ENCODE assay signal across 24 cellular contexts in genomic region chrX:1529756-1530155, GRCh38. TPM values are rescaled to one million over a fixed set of nuclear protein-coding genes. Genes with fewer than 3 reads are reported as not detected.
"Had no signal": no experiment of that assay in that cellular context is flagged by ENCODE, and none has a peak within 500 bp of the region (broad histone marks: within the 10 kb centered on the region; RNA-seq: fewer than 3 reads in every experiment).

No MANE protein-coding gene starts in this region.

- H3K4me1 Mint-ChIP-seq: brain had no signal

- H3K27ac ChIP-seq: heart right ventricle, pancreas, thoracic aorta had no signal

- H3K27ac Mint-ChIP-seq: activated B cell treated with CpG ODN at 0.5 μM for 24 hours; activated CD4-positive, alpha-beta T cell treated with anti-CD3 and anti-CD28 coated beads, Interleukin-2, amount 10 ng/mL, durations not matched to agents 7 days and 5 days; activated naive CD4-positive, alpha-beta T cell treated with anti-CD3 and anti-CD28 coated beads, Interleukin-2, amount 50 U/mL, for 72 hours; brain; natural killer cell treated with Interleukin-12 subunit alpha and Interleukin-12 subunit beta and Interleukin-15 and Interleukin-18, amount 100 ng/mL, for 72 hours; stimulated activated memory B cell treated with anti-CD40 and anti-IgM and Interleukin-4, amounts not matched to agents 10 μg/mL and 1 μg/mL and 100 μg/mL, for 72 hours; T-helper 1 cell treated with Interleukin-12 subunit alpha and Interleukin-12 subunit beta and Interleukin-4 antibody, amounts not matched to agents 30 μg/mL and 1 μg/mL, for 36 hours; type B pancreatic cell had no signal

- DNase-seq: activated B cell treated with CpG ODN at 0.5 μM for 24 hours; activated CD4-positive, alpha-beta T cell treated with anti-CD3 and anti-CD28 coated beads, Interleukin-2, amount 10 ng/mL, durations not matched to agents 7 days and 5 days; activated gamma-delta T cell; aorta; dermis blood vessel endothelial cell; effector CD8-positive, alpha-beta T cell; erythroblast; foreskin fibroblast; heart right ventricle; islet precursor cell; left cardiac atrium; midbrain; pancreas; right cardiac atrium had no signal

- H3K4me3 ChIP-seq: heart right ventricle, pancreas, thoracic aorta had no signal

- H3K9me3 ChIP-seq: heart right ventricle, neutrophil, pancreas, thoracic aorta had no signal

- H3K9me3 Mint-ChIP-seq: activated B cell treated with CpG ODN at 0.5 μM for 24 hours; activated CD4-positive, alpha-beta T cell treated with anti-CD3 and anti-CD28 coated beads, Interleukin-2, amount 10 ng/mL, durations not matched to agents 7 days and 5 days; activated naive CD4-positive, alpha-beta T cell treated with anti-CD3 and anti-CD28 coated beads, Interleukin-2, amount 50 U/mL, for 72 hours; natural killer cell treated with Interleukin-12 subunit alpha and Interleukin-12 subunit beta and Interleukin-15 and Interleukin-18, amount 100 ng/mL, for 72 hours; stimulated activated memory B cell treated with anti-CD40 and anti-IgM and Interleukin-4, amounts not matched to agents 10 μg/mL and 1 μg/mL and 100 μg/mL, for 72 hours; T-helper 1 cell treated with Interleukin-12 subunit alpha and Interleukin-12 subunit beta and Interleukin-4 antibody, amounts not matched to agents 30 μg/mL and 1 μg/mL, for 36 hours; type B pancreatic cell had no signal

- H3K36me3 ChIP-seq: heart right ventricle, pancreas, thoracic aorta had no signal

- ATAC-seq: activated naive CD4-positive, alpha-beta T cell treated with anti-CD3 and anti-CD28 coated beads, Interleukin-2, amount 50 U/mL, for 72 hours; heart right ventricle; left cardiac atrium; pancreas; right cardiac atrium; stimulated activated memory B cell treated with anti-CD40 and anti-IgM and Interleukin-4, amounts not matched to agents 10 μg/mL and 1 μg/mL and 100 μg/mL, for 72 hours had no signal

- H3K27me3 Mint-ChIP-seq: activated B cell treated with CpG ODN at 0.5 μM for 24 hours; activated CD4-positive, alpha-beta T cell treated with anti-CD3 and anti-CD28 coated beads, Interleukin-2, amount 10 ng/mL, durations not matched to agents 7 days and 5 days; brain; natural killer cell treated with Interleukin-12 subunit alpha and Interleukin-12 subunit beta and Interleukin-15 and Interleukin-18, amount 100 ng/mL, for 72 hours; stimulated activated memory B cell treated with anti-CD40 and anti-IgM and Interleukin-4, amounts not matched to agents 10 μg/mL and 1 μg/mL and 100 μg/mL, for 72 hours; type B pancreatic cell had no signal

- H3K36me3 Mint-ChIP-seq: activated naive CD4-positive, alpha-beta T cell treated with anti-CD3 and anti-CD28 coated beads, Interleukin-2, amount 50 U/mL, for 72 hours; brain; natural killer cell treated with Interleukin-12 subunit alpha and Interleukin-12 subunit beta and Interleukin-15 and Interleukin-18, amount 100 ng/mL, for 72 hours; type B pancreatic cell had no signal

- H3K4me3 Mint-ChIP-seq: activated B cell treated with CpG ODN at 0.5 μM for 24 hours; activated CD4-positive, alpha-beta T cell treated with anti-CD3 and anti-CD28 coated beads, Interleukin-2, amount 10 ng/mL, durations not matched to agents 7 days and 5 days; brain; natural killer cell treated with Interleukin-12 subunit alpha and Interleukin-12 subunit beta and Interleukin-15 and Interleukin-18, amount 100 ng/mL, for 72 hours; stimulated activated memory B cell treated with anti-CD40 and anti-IgM and Interleukin-4, amounts not matched to agents 10 μg/mL and 1 μg/mL and 100 μg/mL, for 72 hours; T-helper 1 cell treated with Interleukin-12 subunit alpha and Interleukin-12 subunit beta and Interleukin-4 antibody, amounts not matched to agents 30 μg/mL and 1 μg/mL, for 36 hours; type B pancreatic cell had no signal

- H3K27me3 ChIP-seq: neutrophil, pancreas had no signal

- H3K4me1 ChIP-seq: pancreas had no signal

RNA-seq across cellular contexts. Expression of gene P2RY8, which starts 7.2 kb away (rescaled TPM):
- total RNA-seq: fibroblast of lung, pulmonary artery endothelial cell had no signal
- polyA plus RNA-seq: fibroblast of lung had no signal
